In genomic region chr6:40692311-40692710, GRCh38 we compare ENCODE assay signal across 22 cellular contexts.
DNase-seq lines count a peak whose midpoint lies in the region; ATAC-seq and FAIRE-seq lines count a peak whose summit lies in the region.
"Had no signal": no experiment of that assay in that cellular context is flagged by ENCODE, and none has a peak within 500 bp of the region (broad histone marks: within the 10 kb centered on the region; RNA-seq: fewer than 3 reads in every experiment).

No MANE protein-coding gene starts in this region.

- no peak for FAIRE-seq in GM19239 (lab: Jason Lieb, UNC)
- FAIRE-seq: D721Med, GM12891, H54 had no signal

- peak; percentile 16 for ATAC-seq in esophagus mucosa
- ATAC-seq: PC-3, Right ventricle myocardium inferior had no signal

- peak; percentile 8 for DNase-seq in EH (ENCODE audit: low read depth)
- DNase-seq in M059J (ENCODE audit: low read depth): peak; percentile 12
- DNase-seq in kidney tubule cell (ENCODE audit: low spot score): peak; percentile 68
- no peak for DNase-seq in GM19239 (ENCODE audit: insufficient read length, low spot score)
- no peak for DNase-seq in activated CD8-positive, alpha-beta memory T cell treated with anti-CD3 and anti-CD28 coated beads for 24 hours
- no peak for DNase-seq in medulla oblongata (ENCODE audit: extremely low spot score)
- DNase-seq: CD4-positive, alpha-beta T cell; GF-D8; NCI-H1092 treated with DMSO at 0.1 percent for 48 hours; NCI-H1436; NCI-H187; NCI-H2081 treated with DMSO at 0.1 percent for 48 hours; NCI-H345; NCI-H510A treated with DMSO at 0.1 percent for 48 hours; NCI-H774; NK-92 treated with Interleukin-12 subunit alpha and Interleukin-12 subunit beta, amount 100 ng/mL, for 24 hours; PC-3 had no signal

Comparison
In these comparisons a context has a peak if more than half of its experiments do, and no peak if none do; other contexts are left out.
1. DNase-seq: peak in EH (single experiment), M059J (single experiment) and kidney tubule cell (single experiment); none in GM19239 (single experiment), activated CD8-positive, alpha-beta memory T cell treated with anti-CD3 and anti-CD28 coated beads for 24 hours (single experiment) and medulla oblongata (single experiment).